ENCODE assay signal across 24 cellular contexts in genomic region chr19:33802801-33803200, GRCh38.
"Had no signal": no experiment of that assay in that cellular context is flagged by ENCODE, and none has a peak within 500 bp of the region (broad histone marks: within the 10 kb centered on the region; RNA-seq: fewer than 3 reads in every experiment).

No MANE protein-coding gene starts in this region.

- H3K4me3 ChIP-seq: breast epithelium, pancreas, prostate gland, thyroid gland had no signal

- H3K27ac Mint-ChIP-seq: activated CD4-positive, alpha-beta T cell treated with anti-CD3 and anti-CD28 coated beads, Interleukin-2, amount 10 ng/mL, durations not matched to agents 24 days and 14 days; activated CD8-positive, alpha-beta memory T cell treated with anti-CD3 and anti-CD28 coated beads, Interleukin-2, amount 10 ng/mL, durations not matched to agents 7 days and 5 days; activated CD8-positive, alpha-beta T cell treated with anti-CD3 and anti-CD28 coated beads for 36 hours; activated T-helper 2 cell treated with anti-CD3 and anti-CD28 coated beads, Interferon-gamma antibody, Interleukin-2, Interleukin-4, amounts not matched to agents 10 μg/mL and 5 μg/mL and 100 μg/mL, durations not matched to agents 14 hours and 24 hours and 36 hours; dendritic cell treated with granulocyte-macrophage colony-stimulating factor and Interleukin-4, amounts not matched to agents 40 ng/mL and 50 ng/mL, for 4 days; mesothelial cell of epicardium; nephron progenitor cell had no signal

- H3K36me3 Mint-ChIP-seq: activated CD8-positive, alpha-beta memory T cell treated with anti-CD3 and anti-CD28 coated beads, Interleukin-2, amount 10 ng/mL, durations not matched to agents 7 days and 5 days; activated naive CD4-positive, alpha-beta T cell treated with anti-CD3 and anti-CD28 coated beads, Interleukin-2, amount 50 U/mL, for 72 hours; naive B cell had no signal

- H3K9me3 ChIP-seq: breast epithelium, pancreas, prostate gland, thyroid gland had no signal

- H3K27ac ChIP-seq: breast epithelium, prostate gland had no signal

- DNase-seq: activated CD4-positive, alpha-beta T cell treated with anti-CD3 and anti-CD28 coated beads, Interleukin-2, amount 10 ng/mL, durations not matched to agents 24 days and 14 days; activated CD4-positive, CD25-positive, alpha-beta regulatory T cell treated with anti-CD3 and anti-CD28 coated beads, Interleukin-2, amount 50 U/mL, for 72 hours; activated CD8-positive, alpha-beta memory T cell treated with anti-CD3 and anti-CD28 coated beads, Interleukin-2, amount 10 ng/mL, durations not matched to agents 7 days and 5 days; activated CD8-positive, alpha-beta T cell treated with anti-CD3 and anti-CD28 coated beads for 36 hours; activated naive CD4-positive, alpha-beta T cell; activated T-cell treated with anti-CD3 and anti-CD28 coated beads, Interleukin-2, amount 50 U/mL, for 48 hours; central memory CD4-positive, alpha-beta T cell; endodermal cell; glutamatergic neuron; islet precursor cell; naive B cell; nephron progenitor cell; retina; stimulated activated naive CD4-positive, alpha-beta T cell treated with Interleukin-2 at 50 U/mL for 16 hours; SW 1271; T-helper 2 cell; thyroid gland had no signal

- H3K4me1 ChIP-seq: breast epithelium, prostate gland had no signal

- ATAC-seq: activated CD8-positive, alpha-beta memory T cell treated with anti-CD3 and anti-CD28 coated beads, Interleukin-2, amount 10 ng/mL, durations not matched to agents 7 days and 5 days; activated CD8-positive, alpha-beta T cell treated with anti-CD3 and anti-CD28 coated beads for 36 hours; activated naive CD4-positive, alpha-beta T cell treated with anti-CD3 and anti-CD28 coated beads, Interleukin-2, amount 50 U/mL, for 72 hours; pancreas had no signal

- H3K4me3 Mint-ChIP-seq: activated CD4-positive, alpha-beta T cell treated with anti-CD3 and anti-CD28 coated beads, Interleukin-2, amount 10 ng/mL, durations not matched to agents 24 days and 14 days; activated CD8-positive, alpha-beta memory T cell treated with anti-CD3 and anti-CD28 coated beads, Interleukin-2, amount 10 ng/mL, durations not matched to agents 7 days and 5 days; activated CD8-positive, alpha-beta T cell treated with anti-CD3 and anti-CD28 coated beads for 36 hours; dendritic cell treated with granulocyte-macrophage colony-stimulating factor and Interleukin-4, amounts not matched to agents 40 ng/mL and 50 ng/mL, for 4 days; endodermal cell; mesothelial cell of epicardium; naive B cell; nephron progenitor cell had no signal

- H3K9me3 Mint-ChIP-seq: activated CD4-positive, alpha-beta T cell treated with anti-CD3 and anti-CD28 coated beads, Interleukin-2, amount 10 ng/mL, durations not matched to agents 24 days and 14 days; activated CD8-positive, alpha-beta T cell treated with anti-CD3 and anti-CD28 coated beads for 36 hours; activated naive CD4-positive, alpha-beta T cell treated with anti-CD3 and anti-CD28 coated beads, Interleukin-2, amount 50 U/mL, for 72 hours; activated T-helper 2 cell treated with anti-CD3 and anti-CD28 coated beads, Interferon-gamma antibody, Interleukin-2, Interleukin-4, amounts not matched to agents 10 μg/mL and 5 μg/mL and 100 μg/mL, durations not matched to agents 14 hours and 24 hours and 36 hours; dendritic cell treated with granulocyte-macrophage colony-stimulating factor and Interleukin-4, amounts not matched to agents 40 ng/mL and 50 ng/mL, for 4 days; endodermal cell; mesothelial cell of epicardium; naive B cell; nephron progenitor cell had no signal

- H3K36me3 ChIP-seq: breast epithelium, pancreas, prostate gland had no signal

- H3K27me3 ChIP-seq: breast epithelium, pancreas, thyroid gland had no signal
